ENCODE assay signal across 27 cellular contexts in genomic region chr12:14435627-14436026, GRCh38.
DNase-seq lines count a peak whose midpoint lies in the region; ATAC-seq lines count a peak whose summit lies in the region.
"Had no signal": no experiment of that assay in that cellular context is flagged by ENCODE, and none has a peak within 500 bp of the region (broad histone marks: within the 10 kb centered on the region; RNA-seq: fewer than 3 reads in every experiment).

No MANE protein-coding gene starts in this region.

- H3K4me1 Mint-ChIP-seq in activated naive CD4-positive, alpha-beta T cell treated with anti-CD3 and anti-CD28 coated beads, Interleukin-2, amount 50 U/mL, for 24 hours: peaks cover 40% of the 10 kb centered on the region
- H3K4me1 Mint-ChIP-seq in effector memory CD8-positive, alpha-beta T cell (ENCODE audit: low read depth in 2 of 2): peaks cover 23 to 34% of the 10 kb centered on the region in 2 donors
- H3K4me1 Mint-ChIP-seq: CD14-positive monocyte had no signal

- no peak for DNase-seq in activated CD4-positive, CD25-positive, alpha-beta regulatory T cell treated with anti-CD3 and anti-CD28 coated beads, Interleukin-2, amount 50 U/mL, for 72 hours
- DNase-seq in activated naive CD4-positive, alpha-beta T cell treated with Interleukin-2 at 50 U/mL for 16 hours: no peak
- DNase-seq in effector memory CD8-positive, alpha-beta T cell: no peak
- DNase-seq in NCI-H1436 (lab: John Stamatoyannopoulos, UW) (no peak), NCI-H2029 treated with DMSO at 0.1 percent for 48 hours (lab: John Stamatoyannopoulos, UW) (no peak)
- DNase-seq: BE2C; CD8-positive, alpha-beta memory T cell; DMS 273 treated with DMSO at 0.1 percent for 48 hours; DMS79; EL; GDM1; HCEC 1CT; IMR-90; KG1; MG63; NCI-H1105 treated with DMSO at 0.1 percent for 48 hours; NCI-H2029; NCI-H446 treated with DMSO at 0.1 percent for 48 hours; NCI-H526; NCI-H82; NK-92 treated with Interleukin-12 subunit alpha and Interleukin-12 subunit beta, amount 100 ng/mL, for 24 hours; PC-3 had no signal

- H3K27ac Mint-ChIP-seq in activated naive CD4-positive, alpha-beta T cell treated with anti-CD3 and anti-CD28 coated beads, Interleukin-2, amount 50 U/mL, for 24 hours: peak overlapping the region; percentile 12
- peak overlapping the region; percentile 57 to 91 for H3K27ac Mint-ChIP-seq in effector memory CD8-positive, alpha-beta T cell

- H3K36me3 Mint-ChIP-seq in activated naive CD4-positive, alpha-beta T cell treated with anti-CD3 and anti-CD28 coated beads, Interleukin-2, amount 50 U/mL, for 24 hours: peaks cover 40% of the 10 kb centered on the region
- H3K36me3 Mint-ChIP-seq in effector memory CD8-positive, alpha-beta T cell (ENCODE audit: insufficient read depth): peaks cover 78% of the 10 kb centered on the region

- H3K4me3 Mint-ChIP-seq in activated naive CD4-positive, alpha-beta T cell treated with anti-CD3 and anti-CD28 coated beads, Interleukin-2, amount 50 U/mL, for 24 hours: no peak overlapping the region
- H3K4me3 Mint-ChIP-seq in effector memory CD8-positive, alpha-beta T cell: no peak overlapping the region
- H3K4me3 Mint-ChIP-seq: CD14-positive monocyte had no signal

- peak; percentile 55 to 56 for ATAC-seq in activated CD4-positive, CD25-positive, alpha-beta regulatory T cell treated with anti-CD3 and anti-CD28 coated beads, Interleukin-2, amount 50 U/mL, for 24 hours
- ATAC-seq in effector memory CD8-positive, alpha-beta T cell (replicated peaks): no peak
- ATAC-seq: GM12878, PC-3, Right ventricle myocardium inferior had no signal

- H3K9me3 Mint-ChIP-seq in activated naive CD4-positive, alpha-beta T cell treated with anti-CD3 and anti-CD28 coated beads, Interleukin-2, amount 50 U/mL, for 24 hours: peaks cover 8% of the 10 kb centered on the region
- H3K9me3 Mint-ChIP-seq in effector memory CD8-positive, alpha-beta T cell: no peaks in the 10 kb centered on the region
- H3K9me3 Mint-ChIP-seq: CD8-positive, alpha-beta memory T cell had no signal

- H3K27me3 Mint-ChIP-seq in activated naive CD4-positive, alpha-beta T cell treated with anti-CD3 and anti-CD28 coated beads, Interleukin-2, amount 50 U/mL, for 24 hours: no peaks in the 10 kb centered on the region
- H3K27me3 Mint-ChIP-seq in effector memory CD8-positive, alpha-beta T cell: no peaks in the 10 kb centered on the region
- H3K27me3 Mint-ChIP-seq: CD8-positive, alpha-beta memory T cell had no signal
